Comparison of ENCODE assay signal across 8 cellular contexts in genomic region chr5:154405078-154405792, GRCh38. TPM values are rescaled to one million over a fixed set of nuclear protein-coding genes. Genes with fewer than 3 reads are reported as not detected.
DNase-seq lines count a peak whose midpoint lies in the region; ATAC-seq, FAIRE-seq and TF ChIP-seq lines count a peak whose summit lies in the region.

No MANE protein-coding gene starts in this region.

- peak overlapping the region; percentile 26 for H3K4me3 ChIP-seq in retinal pigment epithelial cell (ENCODE audit: low read length)

- peak; percentile 99 for ATAC-seq in HG02678 (IDR thresholded peaks at IDR 0.05; ENCODE audit: unreplicated experiment)

- no peak for TF ChIP-seq POLR2A in GM12892 (IDR thresholded peaks at IDR 0.05; ENCODE audit: low read depth, low read length)

- TF ChIP-seq CTCF in retinal pigment epithelial cell (conservative IDR thresholded peaks at IDR 0.05; ENCODE audit: low read depth, low read length) = peak; percentile 82

- FAIRE-seq in GM12892 (lab: Jason Lieb, UNC) = peak; percentile 87

- DNase-seq in GM12892 (ENCODE audit: insufficient read length) (peak; percentile 86), NCI-H1092 treated with DMSO at 0.1 percent for 48 hours (lab: John Stamatoyannopoulos, UW) (peak; percentile 54), T-helper 2 cell (peak; percentile 35 to 73 (median 45)), anterior cingulate cortex (lab: John Stamatoyannopoulos, UW) (peak in 55 of 58 donors; percentile 22 to 85 (median 61)), hippocampal formation (lab: John Stamatoyannopoulos, UW) (peak; percentile 47 to 62), retinal pigment epithelial cell (ENCODE audit: low read depth) (peak; percentile 30), cortex of kidney (lab: John Stamatoyannopoulos, UW) (no peak)

RNA-seq across cellular contexts. Expression of gene SAP30L, which starts 40.6 kb away (rescaled TPM):
- 22.5 TPM for polyA plus RNA-seq in GM12892 (2012; ENCODE audit: missing spikeins)
